7 cellular contexts compared by ENCODE assay signal in genomic region chr2:116319001-116319400, GRCh38.
"Had no signal": no experiment of that assay in that cellular context is flagged by ENCODE, and none has a peak within 500 bp of the region (broad histone marks: within the 10 kb centered on the region; RNA-seq: fewer than 3 reads in every experiment).

No MANE protein-coding gene starts in this region.

- H3K4me2 ChIP-seq: KMS-11 had no signal

- H3K27me3 Mint-ChIP-seq: IgD-negative memory B cell had no signal

- DNase-seq: GM23248, HCEC 1CT, KBM-7 had no signal

- H3K4me1 Mint-ChIP-seq: IgD-negative memory B cell had no signal

- H3K36me3 Mint-ChIP-seq: IgD-negative memory B cell had no signal

- H3K9ac ChIP-seq: GM23248, KMS-11 had no signal

- H3K4me3 ChIP-seq: GM23248 had no signal

- H3K4me3 Mint-ChIP-seq: IgD-negative memory B cell had no signal

- ATAC-seq: HepG2 had no signal

- H2AFZ ChIP-seq: GM23248 had no signal

- H3K27ac ChIP-seq: GM23248, HL-60, KMS-11 had no signal

- H3K27ac Mint-ChIP-seq: IgD-negative memory B cell had no signal
